17 cellular contexts compared by ENCODE assay signal in genomic region chrX:102846544-102847236, GRCh38.
A peak's percentile ranks its signal among the peaks of the same experiment; 100 is the strongest.
DNase-seq lines count a peak whose midpoint lies in the region; ATAC-seq and TF ChIP-seq lines count a peak whose summit lies in the region.
"Had no signal": no experiment of that assay in that cellular context is flagged by ENCODE, and none has a peak within 500 bp of the region (broad histone marks: within the 10 kb centered on the region; RNA-seq: fewer than 3 reads in every experiment).

No MANE protein-coding gene starts in this region.

- H3K9me3 Mint-ChIP-seq in activated CD8-positive, alpha-beta T cell treated with anti-CD3 and anti-CD28 coated beads for 36 hours: no peaks in the 10 kb centered on the region
- H3K9me3 Mint-ChIP-seq: activated CD4-positive, alpha-beta memory T cell treated with anti-CD3 and anti-CD28 coated beads for 36 hours; activated T-cell treated with anti-CD3 and anti-CD28 coated beads, Interleukin-2, amount 50 U/mL, for 72 hours had no signal

- H3K4me1 Mint-ChIP-seq in activated CD8-positive, alpha-beta T cell treated with anti-CD3 and anti-CD28 coated beads for 36 hours (ENCODE audit: low read depth): no peaks in the 10 kb centered on the region
- H3K4me1 Mint-ChIP-seq: H9, nephron progenitor cell had no signal

- H3K9me3 ChIP-seq in HAP-1: no peaks in the 10 kb centered on the region

- no peaks in the 10 kb centered on the region for H3K4me1 ChIP-seq in HAP-1

- CTCF ChIA-PET in activated CD8-positive, alpha-beta T cell treated with anti-CD3 and anti-CD28 coated beads for 36 hours (lab: Charles Lee): no interaction called here

- intact Hi-C loops in activated CD8-positive, alpha-beta T cell treated with anti-CD3 and anti-CD28 coated beads for 36 hours (cut with micrococcal nuclease): no loop called here

- no peaks in the 10 kb centered on the region for H3K27me3 Mint-ChIP-seq in activated CD8-positive, alpha-beta T cell treated with anti-CD3 and anti-CD28 coated beads for 36 hours
- H3K27me3 Mint-ChIP-seq: activated CD4-positive, alpha-beta memory T cell treated with anti-CD3 and anti-CD28 coated beads for 36 hours had no signal

- ATAC-seq in activated CD8-positive, alpha-beta T cell treated with anti-CD3 and anti-CD28 coated beads for 36 hours: no peak

- POLR2A ChIA-PET in activated CD8-positive, alpha-beta T cell treated with anti-CD3 and anti-CD28 coated beads for 36 hours (lab: Charles Lee): no interaction called here

- no peak for TF ChIP-seq CTCF in astrocyte of the spinal cord (IDR thresholded peaks at IDR 0.05; ENCODE audit: low read depth, low read length)
- TF ChIP-seq CTCF in activated CD8-positive, alpha-beta T cell treated with anti-CD3 and anti-CD28 coated beads for 36 hours (IDR thresholded peaks at IDR 0.05): no peak

- H3K4me3 ChIP-seq in astrocyte of the spinal cord (ENCODE audit: low read depth, low read length): no peak overlapping the region
- no peak overlapping the region for H3K4me3 ChIP-seq in HAP-1

- peaks cover 14% of the 10 kb centered on the region for H3K36me3 ChIP-seq in HAP-1 (replicated peaks)

- H3K27ac Mint-ChIP-seq in activated CD8-positive, alpha-beta T cell treated with anti-CD3 and anti-CD28 coated beads for 36 hours: no peak overlapping the region
- H3K27ac Mint-ChIP-seq: activated CD4-positive, alpha-beta memory T cell treated with anti-CD3 and anti-CD28 coated beads for 36 hours; activated T-cell treated with anti-CD3 and anti-CD28 coated beads, Interleukin-2, amount 50 U/mL, for 72 hours; H9; nephron progenitor cell had no signal

- H3K27me3 ChIP-seq in HAP-1 (ENCODE audit: low read depth): no peaks in the 10 kb centered on the region

- H3K4me3 Mint-ChIP-seq in activated CD8-positive, alpha-beta T cell treated with anti-CD3 and anti-CD28 coated beads for 36 hours: no peak overlapping the region
- H3K4me3 Mint-ChIP-seq: activated CD4-positive, alpha-beta memory T cell treated with anti-CD3 and anti-CD28 coated beads for 36 hours; activated T-cell treated with anti-CD3 and anti-CD28 coated beads, Interleukin-2, amount 50 U/mL, for 72 hours; H9; nephron progenitor cell had no signal

- peaks cover 2% of the 10 kb centered on the region for H3K36me3 Mint-ChIP-seq in activated CD8-positive, alpha-beta T cell treated with anti-CD3 and anti-CD28 coated beads for 36 hours (ENCODE audit: low read depth)
- H3K36me3 Mint-ChIP-seq: activated CD4-positive, alpha-beta memory T cell treated with anti-CD3 and anti-CD28 coated beads for 36 hours had no signal

- in situ Hi-C loops in astrocyte of the spinal cord (cut with HindIII; ENCODE audit: low sequenced_read_pairs) (no loop called here), HAP-1 (cut with MboI; ENCODE audit: low sequenced_read_pairs) (no loop called here)

- DNase-seq in AG08396 (ENCODE audit: low spot score) (peak; percentile 13), LHCN-M2 (ENCODE audit: low read depth) (peak; percentile 77), astrocyte of the spinal cord (ENCODE audit: low read depth, low spot score) (peak; percentile 59), iris pigment epithelial cell (ENCODE audit: low read depth) (peak; percentile 65), NCI-H2107 treated with DMSO at 0.1 percent for 48 hours (lab: John Stamatoyannopoulos, UW; ENCODE audit: unreplicated experiment) (no peak), cortex of kidney (lab: John Stamatoyannopoulos, UW) (no peak), HAP-1 (ENCODE audit: low spot score in 2 of 2) (no peak)
- DNase-seq in activated CD8-positive, alpha-beta T cell treated with anti-CD3 and anti-CD28 coated beads for 36 hours: no peak
- DNase-seq: activated CD4-positive, alpha-beta memory T cell treated with anti-CD3 and anti-CD28 coated beads for 36 hours; activated T-cell treated with anti-CD3 and anti-CD28 coated beads, Interleukin-2, amount 50 U/mL, for 72 hours; cerebellar nuclear complex; H9; MM.1S; NCI-H187 treated with DMSO at 0.1 percent for 48 hours; NCI-H524; nephron progenitor cell; stimulated activated naive CD4-positive, alpha-beta T cell treated with Interleukin-2 at 50 U/mL for 16 hours had no signal

Comparison
In these comparisons a context has a peak if more than half of its experiments do, and no peak if none do; other contexts are left out.
1. DNase-seq: peak in AG08396 (single experiment), LHCN-M2 (single experiment), astrocyte of the spinal cord (single experiment) and iris pigment epithelial cell (single experiment); none in NCI-H2107 treated with DMSO at 0.1 percent for 48 hours (single experiment), cortex of kidney (single experiment), HAP-1 (0 of 2) and activated CD8-positive, alpha-beta T cell treated with anti-CD3 and anti-CD28 coated beads for 36 hours (single experiment).